Comparison of ENCODE assay signal across 18 cellular contexts in genomic region chr1:223837687-223838086, GRCh38. TPM values are rescaled to one million over a fixed set of nuclear protein-coding genes. Genes with fewer than 3 reads are reported as not detected.
DNase-seq lines count a peak whose midpoint lies in the region; ATAC-seq, FAIRE-seq and TF ChIP-seq lines count a peak whose summit lies in the region.
"Had no signal": no experiment of that assay in that cellular context is flagged by ENCODE, and none has a peak within 500 bp of the region (broad histone marks: within the 10 kb centered on the region; RNA-seq: fewer than 3 reads in every experiment).

No MANE protein-coding gene starts in this region.

- H3K27ac ChIP-seq in KMS-11 = peak overlapping the region; percentile 29; the same call in 1 of the 2 replicates
- no peak overlapping the region for H3K27ac ChIP-seq in H1 (ENCODE audit: low read depth, low read length)
- peak overlapping the region; percentile 8 for H3K27ac ChIP-seq in trophoblast cell (ENCODE audit: low read depth, low read length)
- H3K27ac ChIP-seq: epithelial cell of prostate had no signal

- H4K5ac ChIP-seq in H1 (ENCODE audit: insufficient read length, low read depth, low read length) = no peak overlapping the region

- H3K9ac ChIP-seq in KMS-11 = no peak overlapping the region
- H3K9ac ChIP-seq in H1 (replicated peaks in 1 of 4; ENCODE audit: extremely low read depth in 1 of 4, low read depth in 3 of 4, low read length in 3 of 4) = no peak overlapping the region
- H3K9ac ChIP-seq in trophoblast cell (ENCODE audit: low read length) = no peak overlapping the region

- H3K4me2 ChIP-seq in KMS-11 (peak overlapping the region; percentile 55), H1 (ENCODE audit: insufficient read depth in 1 of 2, low read depth in 2 of 2, low read length in 2 of 2) (peak overlapping the region in 1 of 2 experiments; percentile 39; a peak in 2 of 4 replicates), trophoblast cell (ENCODE audit: low read length) (no peak overlapping the region)

- H3K4me3 ChIP-seq in KMS-11 (IDR thresholded peaks at IDR 0.05; ENCODE audit: insufficient read depth, low read depth, low read length) = no peak overlapping the region
- no peak overlapping the region for H3K4me3 ChIP-seq in H1 (ENCODE audit: extremely low read depth in 1 of 4, insufficient read depth in 2 of 4, low read depth in 3 of 4, low read length in 4 of 4)
- no peak overlapping the region for H3K4me3 ChIP-seq in trophoblast cell (ENCODE audit: low read depth, low read length)
- H3K4me3 ChIP-seq: transverse colon had no signal

- no peaks in the 10 kb centered on the region for H3K27me3 Mint-ChIP-seq in activated T-cell treated with anti-CD3 and anti-CD28 coated beads, Interleukin-2, amount 50 U/mL, for 4 hours (ENCODE audit: low read depth)

- 68% methylated on average over 5 of the region's 10 CpGs; no CpG with 5 or more reads in 1 of the 2 experiments for WGBS in H1 (ENCODE audit: extremely low coverage in 1 of 2, insufficient coverage in 1 of 2, insufficient read length in 1 of 2, insufficient replicate concordance in 2 of 2, low coverage in 1 of 2, low lambda C conversion rate in 2 of 2, missing lambda C conversion rate in 1 of 2), 2 experiments
- no CpG with 5 or more reads among the region's 10 CpGs for WGBS in trophoblast cell (ENCODE audit: extremely low coverage, insufficient coverage, insufficient read length)

- H4K12ac ChIP-seq in trophoblast cell (ENCODE audit: low read depth, low read length) = no peak overlapping the region

- H4K8ac ChIP-seq in H1 (ENCODE audit: extremely low read depth, insufficient read depth, low read length) = no peak overlapping the region
- no peak overlapping the region for H4K8ac ChIP-seq in trophoblast cell (ENCODE audit: low read depth, low read length)

- no peak overlapping the region for H4K91ac ChIP-seq in H1 (replicated peaks; ENCODE audit: insufficient read length, low read length)
- no peak overlapping the region for H4K91ac ChIP-seq in trophoblast cell (ENCODE audit: low read depth, low read length)

- peaks cover 22% of the 10 kb centered on the region for H3K79me1 ChIP-seq in H1 (ENCODE audit: low read depth, low read length)
- H3K79me1 ChIP-seq in trophoblast cell (ENCODE audit: low read length) = no peaks in the 10 kb centered on the region

- no peak for TF ChIP-seq EP300 in H1 (IDR thresholded peaks at IDR 0.05; ENCODE audit: borderline replicate concordance in 1 of 2, low read depth in 2 of 2, low read length in 2 of 2)

- no peak overlapping the region; the same call in 1 of the 2 replicates for H2BK5ac ChIP-seq in H1 (ENCODE audit: low read depth, low read length)
- H2BK5ac ChIP-seq in trophoblast cell (ENCODE audit: low read depth, low read length, poor library complexity) = no peak overlapping the region

- H3K23me2 ChIP-seq in H1 (ENCODE audit: low read depth, low read length) = no peaks in the 10 kb centered on the region; the same call in 1 of the 2 replicates

- no peak overlapping the region for H3K23ac ChIP-seq in H1 (ENCODE audit: insufficient read length)
- H3K23ac ChIP-seq in trophoblast cell (ENCODE audit: low read length) = no peak overlapping the region

- FAIRE-seq in H1 (lab: Jason Lieb, UNC) = no peak

- no peak overlapping the region for H2BK12ac ChIP-seq in H1 (ENCODE audit: low read depth, low read length)
- no peak overlapping the region for H2BK12ac ChIP-seq in trophoblast cell (ENCODE audit: low read length)

- no peaks in the 10 kb centered on the region for H3K9me3 Mint-ChIP-seq in activated T-cell treated with anti-CD3 and anti-CD28 coated beads, Interleukin-2, amount 50 U/mL, for 4 hours

- no peaks in the 10 kb centered on the region for H3K36me3 ChIP-seq in KMS-11 (ENCODE audit: insufficient read depth)
- no peaks in the 10 kb centered on the region for H3K36me3 ChIP-seq in H1 (ENCODE audit: control insufficient read depth in 2 of 4, insufficient read depth in 4 of 4, low read length in 3 of 4)
- H3K36me3 ChIP-seq in trophoblast cell (ENCODE audit: control insufficient read depth in 1 of 2, insufficient read depth in 2 of 2, low read length in 2 of 2) = peaks cover 0 to 3% of the 10 kb centered on the region in 2 experiments
- H3K36me3 ChIP-seq: transverse colon had no signal

- H2AK5ac ChIP-seq in H1 (ENCODE audit: low read depth, low read length) (0 out of 2 replicates have a peak overlapping the region, but pooled peaks have one; percentile 9), trophoblast cell (ENCODE audit: low read length) (no peak overlapping the region)

- H3K9me3 ChIP-seq in H1 (ENCODE audit: insufficient read depth in 2 of 2, low read depth in 1 of 2, low read length in 1 of 2) = no peaks in the 10 kb centered on the region
- H3K9me3 ChIP-seq in trophoblast cell (ENCODE audit: insufficient read depth, low read depth, low read length) = no peaks in the 10 kb centered on the region
- H3K9me3 ChIP-seq: transverse colon had no signal

- CTCF ChIA-PET in H1 (lab: Charles Lee; ENCODE audit: partially characterized antibody) = interaction anchor here (0.9 to 1.4 kb wide), 4 partner anchors 26 to 139 kb away, joined by 3 to 4 read pairs (median 3); no protein-coding TSS in a partner anchor

- H2BK120ac ChIP-seq in H1 (replicated peaks; ENCODE audit: low read depth, low read length) (no peak overlapping the region), trophoblast cell (ENCODE audit: insufficient read depth, low read length, poor library complexity) (no peak overlapping the region)

- no peak for TF ChIP-seq RAD21 in H1 (IDR thresholded peaks at IDR 0.05 in 1 of 2, conservative IDR thresholded peaks at IDR 0.05 in 1 of 2; ENCODE audit: low read depth in 2 of 2, low read length in 2 of 2)

- H2AFZ ChIP-seq in KMS-11 (ENCODE audit: low read depth) = no peak overlapping the region
- no peak overlapping the region for H2AFZ ChIP-seq in H1 (ENCODE audit: low read length)
- H2AFZ ChIP-seq in trophoblast cell (ENCODE audit: insufficient read depth, low read length, poor library complexity) = no peak overlapping the region

- H3K18ac ChIP-seq in H1 (ENCODE audit: extremely low read depth, low read length) = no peak overlapping the region
- H3K18ac ChIP-seq in trophoblast cell (ENCODE audit: low read length) = no peak overlapping the region

- ATAC-seq in activated T-cell treated with anti-CD3 and anti-CD28 coated beads, Interleukin-2, amount 50 U/mL, for 4 hours = no peak
- ATAC-seq in GM21390 (IDR thresholded peaks at IDR 0.05; ENCODE audit: unreplicated experiment) (no peak), GM21381 (IDR thresholded peaks at IDR 0.05; ENCODE audit: unreplicated experiment) (no peak), HG02870 (IDR thresholded peaks at IDR 0.05; ENCODE audit: unreplicated experiment) (no peak)

- no peak overlapping the region for H2BK15ac ChIP-seq in H1 (ENCODE audit: low read length)

- POLR2A ChIA-PET in H1 (lab: Charles Lee; ENCODE audit: partially characterized antibody) = interaction anchor here (1.8 to 3.2 kb wide), 2 partner anchors 8 to 13 kb away, joined by 5 to 20 read pairs; partner anchors contain the start of gene TP53BP2

- no peaks in the 10 kb centered on the region for H3K27me3 ChIP-seq in KMS-11 (ENCODE audit: insufficient read depth, low read depth)
- H3K27me3 ChIP-seq in H1 (replicated peaks in 1 of 4; ENCODE audit: control insufficient read depth in 3 of 4, extremely low read depth in 1 of 4, insufficient read depth in 3 of 4, low read length in 3 of 4) = no peaks in the 10 kb centered on the region; a peak in 1 of 7 replicates
- no peaks in the 10 kb centered on the region for H3K27me3 ChIP-seq in trophoblast cell (ENCODE audit: insufficient read depth, low read length)
- H3K27me3 ChIP-seq: transverse colon had no signal

- no peak overlapping the region for H3K4ac ChIP-seq in H1 (replicated peaks; ENCODE audit: insufficient read length, low read depth, low read length)
- H3K4ac ChIP-seq in trophoblast cell (ENCODE audit: low read depth, low read length) = peak overlapping the region; percentile 98

- no peak overlapping the region for H2BK20ac ChIP-seq in H1 (ENCODE audit: low read length)

- H4K20me1 ChIP-seq in KMS-11 (ENCODE audit: insufficient read depth) (peaks cover 26% of the 10 kb centered on the region), H1 (replicated peaks in 1 of 2; ENCODE audit: control insufficient read depth in 1 of 2, insufficient read depth in 2 of 2, low read length in 2 of 2) (peaks cover 14 to 30% of the 10 kb centered on the region in 2 experiments)

- H3K4me3 Mint-ChIP-seq in activated T-cell treated with anti-CD3 and anti-CD28 coated beads, Interleukin-2, amount 50 U/mL, for 4 hours = peak overlapping the region; percentile 6

- peaks cover 33% of the 10 kb centered on the region for H3K4me1 Mint-ChIP-seq in activated T-cell treated with anti-CD3 and anti-CD28 coated beads, Interleukin-2, amount 50 U/mL, for 4 hours (ENCODE audit: low read depth)

- no peak for DNase-seq in activated T-cell treated with anti-CD3 and anti-CD28 coated beads, Interleukin-2, amount 50 U/mL, for 4 hours
- DNase-seq in activated T-cell treated with anti-CD3 and anti-CD28 coated beads, Interleukin-2, amount 50 U/mL, for 48 hours = no peak
- DNase-seq in H1 (ENCODE audit: low read depth in 1 of 2, low spot score in 2 of 2) = no peak
- no peak for DNase-seq in trophoblast cell
- DNase-seq: activated CD4-positive, CD25-positive, alpha-beta regulatory T cell; COR-L47; NCI-H1048; NCI-H2107; nucleus accumbens; RPMI8226; stimulated activated CD4-positive, alpha-beta T cell treated with anti-CD3 and anti-CD28 coated beads, Interleukin-4, amount 100 ng/mL, for 1 hour; stimulated activated CD8-positive, alpha-beta memory T cell treated with anti-CD3 and anti-CD28 coated beads, Interleukin-4, amount 100 ng/mL, for 48 hours; transverse colon had no signal

- peaks cover 93% of the 10 kb centered on the region for H3K79me2 ChIP-seq in KMS-11 (ENCODE audit: insufficient read depth, low read depth)
- peaks cover 25 to 99% of the 10 kb centered on the region in 2 experiments for H3K79me2 ChIP-seq in H1 (ENCODE audit: control insufficient read depth in 1 of 2, insufficient read depth in 2 of 2, low read length in 2 of 2)
- H3K79me2 ChIP-seq in trophoblast cell (ENCODE audit: control insufficient read depth, insufficient read depth, low read length, poor library complexity) = peaks cover 29% of the 10 kb centered on the region

- no peak overlapping the region for H3K14ac ChIP-seq in H1 (ENCODE audit: insufficient read length)
- H3K14ac ChIP-seq in trophoblast cell (ENCODE audit: low read length) = no peak overlapping the region

- no peak for TF ChIP-seq POLR2A in H1 (IDR thresholded peaks at IDR 0.05; ENCODE audit: control extremely low read depth in 1 of 2, low read depth in 2 of 2, low read length in 2 of 2)

- TF ChIP-seq CTCF in KMS-11 (conservative IDR thresholded peaks at IDR 0.05; ENCODE audit: low read depth, low read length) (no peak), H1 (IDR thresholded peaks at IDR 0.05; ENCODE audit: control extremely low read depth in 1 of 3, insufficient read depth in 1 of 3, low read depth in 1 of 3, low read length in 3 of 3) (no peak)

- no peaks in the 10 kb centered on the region for H3K36me3 Mint-ChIP-seq in activated T-cell treated with anti-CD3 and anti-CD28 coated beads, Interleukin-2, amount 50 U/mL, for 4 hours (ENCODE audit: insufficient read depth)

- H3K4me1 ChIP-seq in KMS-11 (ENCODE audit: low read depth, poor library complexity, severe bottlenecking) (peaks cover 65% of the 10 kb centered on the region), H1 (replicated peaks in 1 of 4; ENCODE audit: control insufficient read depth in 3 of 4, insufficient read depth in 4 of 4, low read length in 3 of 4) (peaks cover 0 to 13% (median 6%) of the 10 kb centered on the region in 4 experiments), trophoblast cell (ENCODE audit: control insufficient read depth in 1 of 2, insufficient read depth in 2 of 2, low read length in 2 of 2) (peaks cover 14 to 17% of the 10 kb centered on the region in 2 experiments)

- no peak overlapping the region for H3K56ac ChIP-seq in H1 (replicated peaks; ENCODE audit: insufficient read length, low read depth, low read length)

RNA-seq across cellular contexts. Expression of gene TP53BP2, which starts 8.1 kb away (rescaled TPM):
- total RNA-seq in activated T-cell treated with anti-CD3 and anti-CD28 coated beads, Interleukin-2, amount 50 U/mL, for 4 hours = 10 to 100 TPM; 60.9 to 89.1 (median 79.1) TPM
- total RNA-seq in H1 (2021; fragmentation: NEBNext Ultra II Directional; extraction: Animal tissue kit (Norgen Biotek cat#: 25700)) = 38.7 and 38.9 TPM in 2 replicates
- 16.2 and 18.0 TPM in 2 replicates for polyA plus RNA-seq in H1 (2011; rRNA removed)
- polyA plus RNA-seq in H1 (2011; cell fraction: cytosol; rRNA removed) = 18.6 TPM
- polyA plus RNA-seq in H1 (2011; cell fraction: nucleus; rRNA removed) = 21.9 TPM
- 21.7 to 28.2 TPM (median 25.1 TPM) in 4 replicates for polyA plus RNA-seq in H1 (2012, experiment 1 of 2)
- polyA plus RNA-seq in H1 (2012, experiment 2 of 2) = 2.4 TPM
- 18.0 TPM for polyA plus RNA-seq in H1 (2013, experiment 1 of 2)
- polyA plus RNA-seq in H1 (2013, experiment 2 of 2) = 18.1 TPM
- 66.2 and 76.4 TPM in 2 replicates for polyA minus RNA-seq in H1 (2011; rRNA and poly(A)+ RNA removed)
- 22.8 TPM for polyA minus RNA-seq in H1 (2011; cell fraction: cytosol; rRNA and poly(A)+ RNA removed)
- polyA minus RNA-seq in H1 (2011; cell fraction: nucleus; rRNA and poly(A)+ RNA removed) = 60.3 TPM
- 56.4 and 57.3 TPM in 2 replicates for polyA plus RNA-seq in trophoblast cell (2013)
